ENCODE assay signal across 11 cellular contexts in the genomic region with DNA sequence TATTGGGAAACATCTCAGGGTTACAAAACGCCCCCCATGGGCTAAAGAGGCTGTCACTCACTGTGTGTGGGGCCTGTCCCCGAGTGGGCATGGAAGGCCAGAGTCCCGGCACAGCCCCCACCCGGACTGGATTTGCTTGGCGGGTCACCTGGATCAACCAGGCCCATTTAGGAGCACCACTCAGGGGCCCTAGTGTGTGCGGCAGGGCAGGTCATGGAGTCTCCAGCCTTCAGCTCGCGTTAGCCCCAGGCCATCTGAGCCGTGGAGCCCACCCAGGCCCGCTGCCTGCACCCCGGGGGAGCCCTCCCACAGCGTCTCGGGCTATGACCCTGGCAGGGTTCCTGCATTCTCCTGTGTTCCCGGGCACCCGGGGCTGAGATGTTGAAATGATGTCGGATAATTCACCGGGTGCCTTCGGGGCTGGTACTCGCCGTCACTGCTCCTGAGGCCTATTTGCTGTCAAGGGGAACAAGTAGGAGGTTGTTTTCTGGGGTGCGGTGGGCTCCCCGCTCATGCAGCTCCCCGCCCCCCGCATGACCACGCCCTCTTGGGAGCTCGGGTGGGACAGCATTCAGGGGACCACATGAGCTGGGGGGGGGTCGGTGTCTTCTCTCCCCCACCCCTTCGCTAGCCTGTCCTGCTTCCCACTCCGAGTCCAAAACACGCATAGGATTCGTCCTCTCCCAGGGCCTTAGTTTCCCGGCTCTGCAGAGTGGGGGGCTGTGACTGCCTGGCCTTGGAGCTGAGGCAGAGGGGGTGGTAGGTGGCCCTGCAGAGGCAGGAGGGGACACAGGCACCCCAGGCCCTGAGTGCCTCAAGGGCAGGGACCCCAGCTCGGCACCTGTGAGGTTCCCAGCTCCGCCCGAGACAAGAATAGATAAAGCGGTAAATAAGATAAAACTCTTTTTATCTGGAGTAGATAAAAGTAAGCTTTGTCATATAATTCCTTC.
DNase-seq lines count a peak whose midpoint lies in the region; ATAC-seq and TF ChIP-seq lines count a peak whose summit lies in the region.
"Had no signal": no experiment of that assay in that cellular context is flagged by ENCODE, and none has a peak within 500 bp of the region (broad histone marks: within the 10 kb centered on the region; RNA-seq: fewer than 3 reads in every experiment).

No MANE protein-coding gene starts in this region.

- TF ChIP-seq CTCF in right atrium auricular region (IDR thresholded peaks at IDR 0.05): no peak

- H3K9me3 Mint-ChIP-seq in activated CD8-positive, alpha-beta memory T cell treated with anti-CD3 and anti-CD28 coated beads, Interleukin-2, amount 10 ng/mL, durations not matched to agents 7 days and 5 days (ENCODE audit: low read depth): no peaks in the 10 kb centered on the region
- H3K9me3 Mint-ChIP-seq: CD4-positive, CD25-positive, alpha-beta regulatory T cell; stimulated activated naive B cell treated with anti-CD40 and anti-IgM and Interleukin-4, amounts not matched to agents 10 μg/mL and 1 μg/mL and 100 μg/mL, for 72 hours had no signal

- no peaks in the 10 kb centered on the region for H3K9me3 ChIP-seq in right atrium auricular region

- peak; percentile 1 for DNase-seq in Daoy (ENCODE audit: low read depth)
- peak; percentile 29 for DNase-seq in activated CD8-positive, alpha-beta memory T cell treated with anti-CD3 and anti-CD28 coated beads, Interleukin-2, amount 10 ng/mL, durations not matched to agents 7 days and 5 days
- peak; percentile 44 for DNase-seq in right atrium auricular region (ENCODE audit: low spot score)
- DNase-seq in sciatic nerve (ENCODE audit: low spot score): peak; percentile 50
- no peak for DNase-seq in H4 (ENCODE audit: low spot score)
- DNase-seq: CD4-positive, CD25-positive, alpha-beta regulatory T cell; stimulated activated naive B cell treated with anti-CD40 and anti-IgM and Interleukin-4, amounts not matched to agents 10 μg/mL and 1 μg/mL and 100 μg/mL, for 72 hours had no signal

- H3K4me1 Mint-ChIP-seq in activated CD8-positive, alpha-beta memory T cell treated with anti-CD3 and anti-CD28 coated beads, Interleukin-2, amount 10 ng/mL, durations not matched to agents 7 days and 5 days: no peaks in the 10 kb centered on the region

- H3K27me3 ChIP-seq in right atrium auricular region: no peaks in the 10 kb centered on the region

- no peak for ATAC-seq in activated CD8-positive, alpha-beta memory T cell treated with anti-CD3 and anti-CD28 coated beads, Interleukin-2, amount 10 ng/mL, durations not matched to agents 7 days and 5 days
- ATAC-seq in sciatic nerve: no peak
- ATAC-seq in esophagus mucosa: no peak
- ATAC-seq in HG03139 (IDR thresholded peaks at IDR 0.05; ENCODE audit: unreplicated experiment): no peak
- ATAC-seq in HG03039 (IDR thresholded peaks at IDR 0.05; ENCODE audit: unreplicated experiment): no peak
- ATAC-seq: left colon; stimulated activated naive B cell treated with anti-CD40 and anti-IgM and Interleukin-4, amounts not matched to agents 10 μg/mL and 1 μg/mL and 100 μg/mL, for 72 hours had no signal

- CTCF ChIA-PET in activated CD8-positive, alpha-beta memory T cell treated with anti-CD3 and anti-CD28 coated beads, Interleukin-2, amount 10 ng/mL, durations not matched to agents 7 days and 5 days (lab: Charles Lee): interaction anchor here (1.0 to 1.2 kb wide), 2 partner anchors 12 to 101 kb away, joined by 3 to 4 read pairs; no protein-coding TSS in a partner anchor

- no peaks in the 10 kb centered on the region for H3K27me3 Mint-ChIP-seq in activated CD8-positive, alpha-beta memory T cell treated with anti-CD3 and anti-CD28 coated beads, Interleukin-2, amount 10 ng/mL, durations not matched to agents 7 days and 5 days
- H3K27me3 Mint-ChIP-seq: CD4-positive, CD25-positive, alpha-beta regulatory T cell had no signal

- H3K27ac Mint-ChIP-seq in activated CD8-positive, alpha-beta memory T cell treated with anti-CD3 and anti-CD28 coated beads, Interleukin-2, amount 10 ng/mL, durations not matched to agents 7 days and 5 days: no peak overlapping the region
- H3K27ac Mint-ChIP-seq: CD4-positive, CD25-positive, alpha-beta regulatory T cell; stimulated activated naive B cell treated with anti-CD40 and anti-IgM and Interleukin-4, amounts not matched to agents 10 μg/mL and 1 μg/mL and 100 μg/mL, for 72 hours had no signal

- no peak overlapping the region for H3K27ac ChIP-seq in right atrium auricular region

- intact Hi-C loops in sciatic nerve (cut with DNase I): no loop called here

- no peaks in the 10 kb centered on the region for H3K36me3 Mint-ChIP-seq in activated CD8-positive, alpha-beta memory T cell treated with anti-CD3 and anti-CD28 coated beads, Interleukin-2, amount 10 ng/mL, durations not matched to agents 7 days and 5 days
- H3K36me3 Mint-ChIP-seq: stimulated activated naive B cell treated with anti-CD40 and anti-IgM and Interleukin-4, amounts not matched to agents 10 μg/mL and 1 μg/mL and 100 μg/mL, for 72 hours had no signal

- no peak overlapping the region for H3K4me3 Mint-ChIP-seq in activated CD8-positive, alpha-beta memory T cell treated with anti-CD3 and anti-CD28 coated beads, Interleukin-2, amount 10 ng/mL, durations not matched to agents 7 days and 5 days
- H3K4me3 Mint-ChIP-seq: CD4-positive, CD25-positive, alpha-beta regulatory T cell; stimulated activated naive B cell treated with anti-CD40 and anti-IgM and Interleukin-4, amounts not matched to agents 10 μg/mL and 1 μg/mL and 100 μg/mL, for 72 hours had no signal

- H3K36me3 ChIP-seq in right atrium auricular region: no peaks in the 10 kb centered on the region

- peaks cover 0 to 27% of the 10 kb centered on the region in 2 donors for H3K4me1 ChIP-seq in right atrium auricular region

- no peak overlapping the region for H3K4me3 ChIP-seq in right atrium auricular region
